ENCODE assay signal across 14 cellular contexts in genomic region chr13:37306778-37307544, GRCh38.
DNase-seq lines count a peak whose midpoint lies in the region; ATAC-seq and TF ChIP-seq lines count a peak whose summit lies in the region.
"Had no signal": no experiment of that assay in that cellular context is flagged by ENCODE, and none has a peak within 500 bp of the region (broad histone marks: within the 10 kb centered on the region; RNA-seq: fewer than 3 reads in every experiment).

No MANE protein-coding gene starts in this region.

- no peak overlapping the region for H3K4me3 Mint-ChIP-seq in activated CD8-positive, alpha-beta T cell treated with anti-CD3 and anti-CD28 coated beads, Interleukin-2, amount 10 ng/mL, durations not matched to agents 7 days and 5 days
- H3K4me3 Mint-ChIP-seq: activated CD4-positive, alpha-beta T cell treated with anti-CD3 and anti-CD28 coated beads, Interleukin-2, amount 10 ng/mL, durations not matched to agents 7 days and 5 days; H9; nephron; stimulated activated memory B cell treated with anti-CD40 and anti-IgM and Interleukin-4, amounts not matched to agents 10 μg/mL and 1 μg/mL and 100 μg/mL, for 72 hours had no signal

- H3K27me3 Mint-ChIP-seq in activated CD8-positive, alpha-beta T cell treated with anti-CD3 and anti-CD28 coated beads, Interleukin-2, amount 10 ng/mL, durations not matched to agents 7 days and 5 days (ENCODE audit: low read depth): no peaks in the 10 kb centered on the region
- H3K27me3 Mint-ChIP-seq: activated CD4-positive, alpha-beta T cell treated with anti-CD3 and anti-CD28 coated beads, Interleukin-2, amount 10 ng/mL, durations not matched to agents 7 days and 5 days; stimulated activated memory B cell treated with anti-CD40 and anti-IgM and Interleukin-4, amounts not matched to agents 10 μg/mL and 1 μg/mL and 100 μg/mL, for 72 hours had no signal

- no peaks in the 10 kb centered on the region for H3K9me3 Mint-ChIP-seq in activated CD8-positive, alpha-beta T cell treated with anti-CD3 and anti-CD28 coated beads, Interleukin-2, amount 10 ng/mL, durations not matched to agents 7 days and 5 days (ENCODE audit: insufficient read depth)
- H3K9me3 Mint-ChIP-seq: activated CD4-positive, alpha-beta T cell treated with anti-CD3 and anti-CD28 coated beads, Interleukin-2, amount 10 ng/mL, durations not matched to agents 7 days and 5 days; H9; nephron; stimulated activated memory B cell treated with anti-CD40 and anti-IgM and Interleukin-4, amounts not matched to agents 10 μg/mL and 1 μg/mL and 100 μg/mL, for 72 hours had no signal

- DNase-seq in ACHN (peak; percentile 72), HK-2 (ENCODE audit: unreplicated experiment) (peak; percentile 20), amniotic stem cell (lab: John Stamatoyannopoulos, UW) (peak; percentile 76), foreskin fibroblast (peak; percentile 89 to 95), LoVo (ENCODE audit: low spot score) (no peak), pons (ENCODE audit: low spot score) (no peak)
- DNase-seq in activated CD8-positive, alpha-beta T cell treated with anti-CD3 and anti-CD28 coated beads, Interleukin-2, amount 10 ng/mL, durations not matched to agents 7 days and 5 days: no peak
- no peak for DNase-seq in activated effector memory CD4-positive, alpha-beta T cell treated with Interleukin-2 at 50 U/mL for 16 hours
- DNase-seq: activated CD4-positive, alpha-beta T cell treated with anti-CD3 and anti-CD28 coated beads, Interleukin-2, amount 10 ng/mL, durations not matched to agents 7 days and 5 days; H9; NCI-H510A treated with DMSO at 0.1 percent for 48 hours had no signal

- H3K4me3 ChIP-seq in foreskin fibroblast (ENCODE audit: low read depth in 1 of 2, low read length in 2 of 2): no peak overlapping the region

- POLR2A ChIA-PET in activated CD8-positive, alpha-beta T cell treated with anti-CD3 and anti-CD28 coated beads, Interleukin-2, amount 10 ng/mL, durations not matched to agents 7 days and 5 days (lab: Charles Lee): no interaction called here

- H3K27ac Mint-ChIP-seq in activated CD8-positive, alpha-beta T cell treated with anti-CD3 and anti-CD28 coated beads, Interleukin-2, amount 10 ng/mL, durations not matched to agents 7 days and 5 days: no peak overlapping the region
- H3K27ac Mint-ChIP-seq: activated CD4-positive, alpha-beta T cell treated with anti-CD3 and anti-CD28 coated beads, Interleukin-2, amount 10 ng/mL, durations not matched to agents 7 days and 5 days; activated naive CD4-positive, alpha-beta T cell treated with anti-CD3 and anti-CD28 coated beads, Interleukin-2, amount 50 U/mL, for 72 hours; H9; stimulated activated memory B cell treated with anti-CD40 and anti-IgM and Interleukin-4, amounts not matched to agents 10 μg/mL and 1 μg/mL and 100 μg/mL, for 72 hours had no signal

- no peaks in the 10 kb centered on the region for H3K4me1 Mint-ChIP-seq in activated CD8-positive, alpha-beta T cell treated with anti-CD3 and anti-CD28 coated beads, Interleukin-2, amount 10 ng/mL, durations not matched to agents 7 days and 5 days (ENCODE audit: low read depth)
- H3K4me1 Mint-ChIP-seq: activated CD4-positive, alpha-beta T cell treated with anti-CD3 and anti-CD28 coated beads, Interleukin-2, amount 10 ng/mL, durations not matched to agents 7 days and 5 days; stimulated activated memory B cell treated with anti-CD40 and anti-IgM and Interleukin-4, amounts not matched to agents 10 μg/mL and 1 μg/mL and 100 μg/mL, for 72 hours had no signal

- no peak for TF ChIP-seq CTCF in foreskin fibroblast (IDR thresholded peaks at IDR 0.05; ENCODE audit: low read depth, low read length)

- in situ Hi-C loops in ACHN (cut with HindIII; ENCODE audit: low pct_ligation_motif_present, low pct_unique_long_range_greater_than_20kb, low sequenced_read_pairs): no loop called here

- CTCF ChIA-PET in activated CD8-positive, alpha-beta T cell treated with anti-CD3 and anti-CD28 coated beads, Interleukin-2, amount 10 ng/mL, durations not matched to agents 7 days and 5 days (lab: Charles Lee): no interaction called here

- ATAC-seq in activated CD8-positive, alpha-beta T cell treated with anti-CD3 and anti-CD28 coated beads, Interleukin-2, amount 10 ng/mL, durations not matched to agents 7 days and 5 days: no peak
- ATAC-seq: activated naive CD4-positive, alpha-beta T cell treated with anti-CD3 and anti-CD28 coated beads, Interleukin-2, amount 50 U/mL, for 72 hours; stimulated activated memory B cell treated with anti-CD40 and anti-IgM and Interleukin-4, amounts not matched to agents 10 μg/mL and 1 μg/mL and 100 μg/mL, for 72 hours had no signal

- no peaks in the 10 kb centered on the region for H3K36me3 Mint-ChIP-seq in activated CD8-positive, alpha-beta T cell treated with anti-CD3 and anti-CD28 coated beads, Interleukin-2, amount 10 ng/mL, durations not matched to agents 7 days and 5 days (ENCODE audit: low read depth)
- H3K36me3 Mint-ChIP-seq: activated naive CD4-positive, alpha-beta T cell treated with anti-CD3 and anti-CD28 coated beads, Interleukin-2, amount 50 U/mL, for 72 hours; stimulated activated memory B cell treated with anti-CD40 and anti-IgM and Interleukin-4, amounts not matched to agents 10 μg/mL and 1 μg/mL and 100 μg/mL, for 72 hours had no signal

Comparison
In these comparisons a context has a peak if more than half of its experiments do, and no peak if none do; other contexts are left out.
1. DNase-seq: peak in ACHN (single experiment), HK-2 (single experiment), amniotic stem cell (single experiment) and foreskin fibroblast (2 of 2); none in LoVo (single experiment), activated CD8-positive, alpha-beta T cell treated with anti-CD3 and anti-CD28 coated beads, Interleukin-2, amount 10 ng/mL, durations not matched to agents 7 days and 5 days (single experiment), pons (single experiment) and activated effector memory CD4-positive, alpha-beta T cell treated with Interleukin-2 at 50 U/mL for 16 hours (single experiment).